2 cellular contexts compared by ENCODE assay signal in the genomic region with DNA sequence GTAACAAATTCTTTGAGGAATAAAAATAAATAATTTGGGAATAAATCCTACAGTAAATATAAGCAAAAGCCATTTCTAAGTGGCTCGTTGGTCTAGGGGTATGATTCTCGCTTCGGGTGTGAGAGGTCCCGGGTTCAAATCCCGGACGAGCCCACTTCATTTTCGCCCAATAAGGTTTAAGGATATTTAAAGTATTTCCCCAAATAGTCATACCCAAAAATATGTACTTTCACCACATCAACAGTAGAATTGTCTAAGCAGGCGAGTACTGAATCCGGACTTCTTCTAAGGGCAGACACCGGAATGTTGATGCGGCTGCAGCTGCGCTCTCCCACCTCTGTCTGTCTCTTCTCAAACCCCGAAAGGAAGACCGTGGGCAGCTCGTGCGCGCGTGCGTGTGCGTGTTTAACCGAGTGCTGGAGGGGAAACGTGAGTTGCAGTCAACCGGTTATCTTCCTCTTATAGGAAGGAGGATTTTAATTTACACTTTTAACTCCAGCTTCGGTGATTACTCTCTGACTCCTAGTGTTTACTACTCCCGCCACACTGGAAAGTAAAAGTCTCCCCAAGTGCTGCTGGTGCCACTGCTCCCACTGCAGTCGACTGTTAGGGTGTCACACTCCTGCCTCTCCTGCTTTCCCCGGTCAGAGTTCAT.
TF ChIP-seq lines count a peak whose summit lies in the region.

No MANE protein-coding gene starts in this region.

TF ChIP-seq in GM12878, 131 proteins besides CTCF, POLR2A, EP300 and RAD21 (continued from another document and continues in another):
- TF ChIP-seq ATF3 (IDR thresholded peaks at IDR 0.05; ENCODE audit: borderline replicate concordance, extremely low read depth, low read depth, low read length) (no peak), TCF12 (IDR thresholded peaks at IDR 0.05; ENCODE audit: low read depth, low read length) (no peak), MEF2A (IDR thresholded peaks at IDR 0.05; ENCODE audit: insufficient read depth, low read depth, low read length) (peak; percentile 87), BHLHE40 (IDR thresholded peaks at IDR 0.05; ENCODE audit: borderline replicate concordance in 1 of 2, low read depth in 2 of 2, low read length in 1 of 2) (peak; percentile 82 to 87), MYC (IDR thresholded peaks at IDR 0.05; ENCODE audit: insufficient read depth, insufficient read length, insufficient replicate concordance, low read length, severe bottlenecking) (no peak), SREBF2 (IDR thresholded peaks at IDR 0.05; ENCODE audit: low read length) (peak; percentile 86), HDGF (IDR thresholded peaks at IDR 0.05) (no peak), SKIL (IDR thresholded peaks at IDR 0.05; ENCODE audit: low read depth, poor library complexity, severe bottlenecking) (peak; percentile 64), PAX8 (IDR thresholded peaks at IDR 0.05) (no peak), SMAD1 (IDR thresholded peaks at IDR 0.05; ENCODE audit: low read depth, partially characterized antibody) (no peak), GABPA (IDR thresholded peaks at IDR 0.05; ENCODE audit: low read depth) (no peak), SMAD5 (IDR thresholded peaks at IDR 0.05; ENCODE audit: low read depth) (no peak), RB1 (IDR thresholded peaks at IDR 0.05; ENCODE audit: borderline replicate concordance) (no peak), MXI1 (IDR thresholded peaks at IDR 0.05; ENCODE audit: low read depth, low read length) (no peak), NRF1 (conservative IDR thresholded peaks at IDR 0.05; ENCODE audit: low read depth, low read length) (no peak), CBX5 (IDR thresholded peaks at IDR 0.05; ENCODE audit: low read depth) (0 out of 2 replicates have a peak, but pooled peaks have one; percentile 44), POLR2AphosphoS2 (IDR thresholded peaks at IDR 0.05; ENCODE audit: low read depth, low read length) (no peak), HCFC1 (IDR thresholded peaks at IDR 0.05; ENCODE audit: low read length) (no peak)
- TF ChIP-seq, protein P1, sequence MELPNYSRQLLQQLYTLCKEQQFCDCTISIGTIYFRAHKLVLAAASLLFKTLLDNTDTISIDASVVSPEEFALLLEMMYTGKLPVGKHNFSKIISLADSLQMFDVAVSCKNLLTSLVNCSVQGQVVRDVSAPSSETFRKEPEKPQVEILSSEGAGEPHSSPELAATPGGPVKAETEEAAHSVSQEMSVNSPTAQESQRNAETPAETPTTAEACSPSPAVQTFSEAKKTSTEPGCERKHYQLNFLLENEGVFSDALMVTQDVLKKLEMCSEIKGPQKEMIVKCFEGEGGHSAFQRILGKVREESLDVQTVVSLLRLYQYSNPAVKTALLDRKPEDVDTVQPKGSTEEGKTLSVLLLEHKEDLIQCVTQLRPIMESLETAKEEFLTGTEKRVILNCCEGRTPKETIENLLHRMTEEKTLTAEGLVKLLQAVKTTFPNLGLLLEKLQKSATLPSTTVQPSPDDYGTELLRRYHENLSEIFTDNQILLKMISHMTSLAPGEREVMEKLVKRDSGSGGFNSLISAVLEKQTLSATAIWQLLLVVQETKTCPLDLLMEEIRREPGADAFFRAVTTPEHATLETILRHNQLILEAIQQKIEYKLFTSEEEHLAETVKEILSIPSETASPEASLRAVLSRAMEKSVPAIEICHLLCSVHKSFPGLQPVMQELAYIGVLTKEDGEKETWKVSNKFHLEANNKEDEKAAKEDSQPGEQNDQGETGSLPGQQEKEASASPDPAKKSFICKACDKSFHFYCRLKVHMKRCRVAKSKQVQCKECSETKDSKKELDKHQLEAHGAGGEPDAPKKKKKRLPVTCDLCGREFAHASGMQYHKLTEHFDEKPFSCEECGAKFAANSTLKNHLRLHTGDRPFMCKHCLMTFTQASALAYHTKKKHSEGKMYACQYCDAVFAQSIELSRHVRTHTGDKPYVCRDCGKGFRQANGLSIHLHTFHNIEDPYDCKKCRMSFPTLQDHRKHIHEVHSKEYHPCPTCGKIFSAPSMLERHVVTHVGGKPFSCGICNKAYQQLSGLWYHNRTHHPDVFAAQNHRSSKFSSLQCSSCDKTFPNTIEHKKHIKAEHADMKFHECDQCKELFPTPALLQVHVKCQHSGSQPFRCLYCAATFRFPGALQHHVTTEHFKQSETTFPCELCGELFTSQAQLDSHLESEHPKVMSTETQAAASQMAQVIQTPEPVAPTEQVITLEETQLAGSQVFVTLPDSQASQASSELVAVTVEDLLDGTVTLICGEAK (IDR thresholded peaks at IDR 0.05; ENCODE audit: borderline replicate concordance): peak; percentile 10; the same call in 1 of the 2 replicates

TF ChIP-seq in liver, 16 proteins besides CTCF, POLR2A, EP300 and RAD21 (continued from another document):
- TF ChIP-seq, protein P2, sequence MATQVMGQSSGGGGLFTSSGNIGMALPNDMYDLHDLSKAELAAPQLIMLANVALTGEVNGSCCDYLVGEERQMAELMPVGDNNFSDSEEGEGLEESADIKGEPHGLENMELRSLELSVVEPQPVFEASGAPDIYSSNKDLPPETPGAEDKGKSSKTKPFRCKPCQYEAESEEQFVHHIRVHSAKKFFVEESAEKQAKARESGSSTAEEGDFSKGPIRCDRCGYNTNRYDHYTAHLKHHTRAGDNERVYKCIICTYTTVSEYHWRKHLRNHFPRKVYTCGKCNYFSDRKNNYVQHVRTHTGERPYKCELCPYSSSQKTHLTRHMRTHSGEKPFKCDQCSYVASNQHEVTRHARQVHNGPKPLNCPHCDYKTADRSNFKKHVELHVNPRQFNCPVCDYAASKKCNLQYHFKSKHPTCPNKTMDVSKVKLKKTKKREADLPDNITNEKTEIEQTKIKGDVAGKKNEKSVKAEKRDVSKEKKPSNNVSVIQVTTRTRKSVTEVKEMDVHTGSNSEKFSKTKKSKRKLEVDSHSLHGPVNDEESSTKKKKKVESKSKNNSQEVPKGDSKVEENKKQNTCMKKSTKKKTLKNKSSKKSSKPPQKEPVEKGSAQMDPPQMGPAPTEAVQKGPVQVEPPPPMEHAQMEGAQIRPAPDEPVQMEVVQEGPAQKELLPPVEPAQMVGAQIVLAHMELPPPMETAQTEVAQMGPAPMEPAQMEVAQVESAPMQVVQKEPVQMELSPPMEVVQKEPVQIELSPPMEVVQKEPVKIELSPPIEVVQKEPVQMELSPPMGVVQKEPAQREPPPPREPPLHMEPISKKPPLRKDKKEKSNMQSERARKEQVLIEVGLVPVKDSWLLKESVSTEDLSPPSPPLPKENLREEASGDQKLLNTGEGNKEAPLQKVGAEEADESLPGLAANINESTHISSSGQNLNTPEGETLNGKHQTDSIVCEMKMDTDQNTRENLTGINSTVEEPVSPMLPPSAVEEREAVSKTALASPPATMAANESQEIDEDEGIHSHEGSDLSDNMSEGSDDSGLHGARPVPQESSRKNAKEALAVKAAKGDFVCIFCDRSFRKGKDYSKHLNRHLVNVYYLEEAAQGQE (IDR thresholded peaks at IDR 0.05): no peak
- no peak for TF ChIP-seq YY1 (IDR thresholded peaks at IDR 0.05)
- no peak for TF ChIP-seq NR2F2 (IDR thresholded peaks at IDR 0.05)
- no peak for TF ChIP-seq MAX (IDR thresholded peaks at IDR 0.05)
TF ChIP-seq in liver: peak in this region for 1.
